31 cellular contexts compared by ENCODE assay signal in the genomic region with DNA sequence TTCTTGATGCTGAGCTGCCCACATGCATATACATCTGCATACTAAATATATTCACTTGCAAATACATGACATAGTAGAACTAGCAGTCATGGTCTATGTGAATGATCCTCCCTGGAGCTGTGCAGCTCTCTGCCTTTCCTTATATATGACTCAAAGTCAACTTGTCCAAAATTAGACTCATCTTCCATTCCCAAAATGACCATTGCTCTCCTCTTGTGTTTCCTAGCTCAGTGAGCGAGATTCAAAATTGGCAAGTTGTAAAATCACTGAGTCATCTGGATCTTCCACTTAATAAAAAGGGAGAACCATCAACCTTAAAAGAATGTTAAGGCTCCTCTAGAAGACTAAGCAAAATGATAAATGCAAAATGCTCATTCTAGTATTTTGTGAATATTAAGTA.
"Had no signal": no experiment of that assay in that cellular context is flagged by ENCODE, and none has a peak within 500 bp of the region (broad histone marks: within the 10 kb centered on the region; RNA-seq: fewer than 3 reads in every experiment).

No MANE protein-coding gene starts in this region.

- H3K9me3 ChIP-seq: adrenal gland had no signal

- H3K27me3 ChIP-seq: adrenal gland had no signal

- H3K36me3 ChIP-seq: adrenal gland, WERI-Rb-1 had no signal

- H3K4me3 ChIP-seq: adrenal gland had no signal

- ATAC-seq: activated CD4-positive, CD25-positive, alpha-beta regulatory T cell treated with anti-CD3 and anti-CD28 coated beads, Interleukin-2, amount 50 U/mL, for 24 hours; activated CD8-positive, alpha-beta T cell treated with anti-CD3 and anti-CD28 coated beads for 36 hours; activated naive CD4-positive, alpha-beta T cell treated with anti-CD3 and anti-CD28 coated beads, Interleukin-2, amount 50 U/mL, for 72 hours; activated T-cell treated with anti-CD3 and anti-CD28 coated beads, Interleukin-2, amount 50 U/mL, for 4 hours; activated T-cell treated with anti-CD3 and anti-CD28 coated beads, Interleukin-2, amount 50 U/mL, for 72 hours; activated T-helper 17 cell treated with anti-CD3 and anti-CD28 coated beads, Interleukin-2, amount 50 U/mL, for 72 hours; WTC11 had no signal

- FAIRE-seq: TTC549 had no signal

- DNase-seq: activated CD4-positive, alpha-beta memory T cell treated with anti-CD3 and anti-CD28 coated beads for 36 hours; activated CD4-positive, alpha-beta T cell treated with anti-CD3 and anti-CD28 coated beads for 4 hours; activated CD4-positive, alpha-beta T cell treated with anti-CD3 and anti-CD28 coated beads, Interleukin-2, amount 10 ng/mL, durations not matched to agents 24 days and 14 days; activated CD4-positive, alpha-beta T cell treated with anti-CD3 and anti-CD28 coated beads, Interleukin-2, amount 50 U/mL, for 1 hour; activated CD4-positive, alpha-beta T cell treated with anti-CD3 and anti-CD28 coated beads, Interleukin-2, amount 50 U/mL, for 4 hours; activated CD4-positive, CD25-positive, alpha-beta regulatory T cell; activated CD8-positive, alpha-beta memory T cell treated with anti-CD3 and anti-CD28 coated beads, Interleukin-2, amount 50 U/mL, for 4 hours; activated CD8-positive, alpha-beta T cell treated with anti-CD3 and anti-CD28 coated beads for 36 hours; activated effector memory CD4-positive, alpha-beta T cell treated with anti-CD3 and anti-CD28 coated beads, Interleukin-2, amount 50 U/mL, for 16 hours; activated gamma-delta T cell treated with Interleukin-2 at 50 U/mL for 16 hours; activated naive CD4-positive, alpha-beta T cell; activated naive CD4-positive, alpha-beta T cell treated with anti-CD3 and anti-CD28 coated beads for 36 hours; activated naive CD4-positive, alpha-beta T cell treated with anti-CD3 and anti-CD28 coated beads, Interleukin-2, amount 50 U/mL, for 16 hours; activated naive CD8-positive, alpha-beta T cell treated with anti-CD3 and anti-CD28 coated beads for 36 hours; activated T-cell treated with anti-CD3 and anti-CD28 coated beads for 4 hours; activated T-cell treated with anti-CD3 and anti-CD28 coated beads, Interleukin-2, amount 50 U/mL, for 1 hour; activated T-cell treated with anti-CD3 and anti-CD28 coated beads, Interleukin-2, amount 50 U/mL, for 4 hours; activated T-cell treated with anti-CD3 and anti-CD28 coated beads, Interleukin-2, amount 50 U/mL, for 72 hours; adrenal gland; amniotic stem cell; aorta; central memory CD4-positive, alpha-beta T cell; T-helper 1 cell; T-helper 2 cell; T-helper 9 cell; WERI-Rb-1 had no signal
